Comparison of ENCODE assay signal across 13 cellular contexts in the genomic region with DNA sequence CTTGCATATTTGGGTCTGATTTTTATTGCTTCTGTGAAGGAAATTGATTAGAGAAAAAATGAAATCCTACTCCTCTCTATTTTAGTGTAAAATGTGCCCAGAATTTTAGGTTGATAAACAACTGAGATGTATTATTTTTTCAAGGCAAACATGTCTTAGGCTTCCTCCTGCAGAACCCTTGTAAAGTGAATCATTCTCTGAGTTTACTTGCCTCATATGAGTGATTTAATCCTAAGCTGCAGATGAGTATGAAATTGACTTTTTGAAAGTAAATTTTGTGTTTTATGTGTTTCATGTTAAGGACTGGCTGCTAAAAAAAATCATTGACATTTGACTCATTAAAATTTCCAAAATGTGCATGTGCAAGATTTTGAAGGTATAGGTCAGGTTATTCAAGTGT.
DNase-seq lines count a peak whose midpoint lies in the region; ATAC-seq and TF ChIP-seq lines count a peak whose summit lies in the region.
"Had no signal": no experiment of that assay in that cellular context is flagged by ENCODE, and none has a peak within 500 bp of the region (broad histone marks: within the 10 kb centered on the region; RNA-seq: fewer than 3 reads in every experiment).

No MANE protein-coding gene starts in this region.

- peaks cover 36% of the 10 kb centered on the region for H3K4me1 Mint-ChIP-seq in mesothelial cell of epicardium

- TF ChIP-seq CTCF in RWPE2 (IDR thresholded peaks at IDR 0.05; ENCODE audit: poor library complexity, severe bottlenecking) (no peak), mesothelial cell of epicardium (IDR thresholded peaks at IDR 0.05; ENCODE audit: unreplicated experiment) (no peak)

- no peaks in the 10 kb centered on the region for H3K36me3 ChIP-seq in GM23248 (ENCODE audit: low read depth)
- no peaks in the 10 kb centered on the region for H3K36me3 ChIP-seq in RWPE2 (ENCODE audit: low read depth)

- H3K27ac ChIP-seq in GM23248 (peak overlapping the region; percentile 60), RWPE2 (ENCODE audit: poor library complexity, severe bottlenecking) (peak overlapping the region; percentile 78), epithelial cell of prostate (peak overlapping the region; percentile 77)

- no peak overlapping the region for H3K4me3 Mint-ChIP-seq in mesothelial cell of epicardium

- H4K20me1 ChIP-seq in GM23248 (ENCODE audit: insufficient read depth) = no peaks in the 10 kb centered on the region

- H3K27ac Mint-ChIP-seq in mesothelial cell of epicardium = peak overlapping the region; percentile 98

- peaks cover 33% of the 10 kb centered on the region for H3F3A ChIP-seq in GM23248 (ENCODE audit: insufficient read depth)

- H3K27me3 Mint-ChIP-seq in mesothelial cell of epicardium (ENCODE audit: low read depth) = no peaks in the 10 kb centered on the region

- H3K9ac ChIP-seq in GM23248 = peak overlapping the region; percentile 24; the same call in 1 of the 2 replicates

- H3K9me3 Mint-ChIP-seq in mesothelial cell of epicardium = no peaks in the 10 kb centered on the region

- peak; percentile 51 for DNase-seq in GM23248
- DNase-seq in RWPE2 (ENCODE audit: low spot score) = no peak
- DNase-seq in epithelial cell of prostate (ENCODE audit: low read depth, low spot score) = no peak
- no peak for DNase-seq in mesothelial cell of epicardium (ENCODE audit: low spot score in 2 of 2, unreplicated experiment in 2 of 2)
- no peak for DNase-seq in NCI-H2196 treated with DMSO at 0.1 percent for 48 hours (lab: John Stamatoyannopoulos, UW; ENCODE audit: unreplicated experiment)
- DNase-seq: Karpas-422, NCI-H1436, NCI-H2029 treated with DMSO at 0.1 percent for 48 hours, NCI-H524 treated with DMSO at 0.1 percent for 48 hours, Right ventricle myocardium superior had no signal

- H3K4me3 ChIP-seq in GM23248 = no peak overlapping the region
- H3K4me3 ChIP-seq in RWPE2 (ENCODE audit: severe bottlenecking) = no peak overlapping the region

- H3K4me2 ChIP-seq in GM23248 (ENCODE audit: unreplicated experiment) = peak overlapping the region; percentile 6

- no peaks in the 10 kb centered on the region for H3K79me2 ChIP-seq in GM23248 (ENCODE audit: insufficient read depth)

- ATAC-seq in RWPE2 (ENCODE audit: low read depth) (no peak), GM18520 (IDR thresholded peaks at IDR 0.05; ENCODE audit: unreplicated experiment) (no peak), HG02763 (IDR thresholded peaks at IDR 0.05; ENCODE audit: unreplicated experiment) (no peak), HG03469 (IDR thresholded peaks at IDR 0.05; ENCODE audit: unreplicated experiment) (no peak)

- no peaks in the 10 kb centered on the region for H3K9me3 ChIP-seq in GM23248 (ENCODE audit: low read depth)
- H3K9me3 ChIP-seq in RWPE2 (ENCODE audit: severe bottlenecking) = no peaks in the 10 kb centered on the region

- H3K27me3 ChIP-seq in GM23248 (replicated peaks; ENCODE audit: insufficient read depth) (no peaks in the 10 kb centered on the region), RWPE2 (ENCODE audit: insufficient read depth, poor library complexity, severe bottlenecking) (no peaks in the 10 kb centered on the region)

- in situ Hi-C loops in GM23248 (cut with MboI) = no loop called here

- peaks cover 46% of the 10 kb centered on the region for H3K4me1 ChIP-seq in GM23248 (ENCODE audit: insufficient read depth)
- peaks cover 42% of the 10 kb centered on the region for H3K4me1 ChIP-seq in RWPE2 (ENCODE audit: insufficient read depth, poor library complexity, severe bottlenecking)

- no peak overlapping the region for H2AFZ ChIP-seq in GM23248

- H3K36me3 Mint-ChIP-seq in mesothelial cell of epicardium = no peaks in the 10 kb centered on the region

- no peaks in the 10 kb centered on the region for H3K9me2 ChIP-seq in GM23248 (ENCODE audit: insufficient read depth)
